ENCODE assay signal across 1 cellular context in the genomic region with DNA sequence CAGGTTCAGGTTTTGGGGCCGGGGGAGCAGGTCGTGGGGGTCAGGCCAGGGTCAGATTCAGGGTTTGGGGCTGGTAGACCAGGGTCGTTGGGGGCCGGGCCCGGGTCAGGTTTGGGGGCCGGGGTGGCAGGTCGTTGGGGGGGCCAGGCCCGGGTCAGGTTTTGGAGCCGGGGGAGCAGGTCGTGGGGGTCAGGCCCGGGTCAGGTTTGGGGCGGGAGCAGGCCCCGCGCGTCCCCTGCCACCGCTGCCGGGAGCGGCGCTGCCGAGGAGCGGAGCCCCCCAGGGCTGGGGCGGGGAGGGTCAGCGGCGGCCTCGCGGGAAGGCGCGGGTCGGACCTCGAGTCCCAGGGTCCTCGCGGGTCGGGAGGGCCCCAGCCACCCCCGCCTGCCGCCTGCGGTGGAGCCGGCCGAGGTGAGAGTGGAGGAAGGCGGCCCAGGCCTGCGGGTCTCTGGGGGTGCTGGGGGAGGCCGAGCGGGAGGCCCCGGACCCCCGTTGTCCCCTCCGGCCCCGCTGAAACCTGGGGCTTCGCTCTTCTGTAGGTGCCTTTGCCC.
TF ChIP-seq lines count a peak whose summit lies in the region.

No MANE protein-coding gene starts in this region.

TF ChIP-seq in liver, 16 proteins besides CTCF, POLR2A, EP300 and RAD21 (continued from another document):
- TF ChIP-seq, protein P1, sequence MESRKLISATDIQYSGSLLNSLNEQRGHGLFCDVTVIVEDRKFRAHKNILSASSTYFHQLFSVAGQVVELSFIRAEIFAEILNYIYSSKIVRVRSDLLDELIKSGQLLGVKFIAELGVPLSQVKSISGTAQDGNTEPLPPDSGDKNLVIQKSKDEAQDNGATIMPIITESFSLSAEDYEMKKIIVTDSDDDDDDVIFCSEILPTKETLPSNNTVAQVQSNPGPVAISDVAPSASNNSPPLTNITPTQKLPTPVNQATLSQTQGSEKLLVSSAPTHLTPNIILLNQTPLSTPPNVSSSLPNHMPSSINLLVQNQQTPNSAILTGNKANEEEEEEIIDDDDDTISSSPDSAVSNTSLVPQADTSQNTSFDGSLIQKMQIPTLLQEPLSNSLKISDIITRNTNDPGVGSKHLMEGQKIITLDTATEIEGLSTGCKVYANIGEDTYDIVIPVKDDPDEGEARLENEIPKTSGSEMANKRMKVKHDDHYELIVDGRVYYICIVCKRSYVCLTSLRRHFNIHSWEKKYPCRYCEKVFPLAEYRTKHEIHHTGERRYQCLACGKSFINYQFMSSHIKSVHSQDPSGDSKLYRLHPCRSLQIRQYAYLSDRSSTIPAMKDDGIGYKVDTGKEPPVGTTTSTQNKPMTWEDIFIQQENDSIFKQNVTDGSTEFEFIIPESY (IDR thresholded peaks at IDR 0.05), result no peak
- TF ChIP-seq JUND (IDR thresholded peaks at IDR 0.05) (no peak), HNF4A (conservative IDR thresholded peaks at IDR 0.05) (no peak), MAX (IDR thresholded peaks at IDR 0.05) (no peak)
